Comparison of ENCODE assay signal across 10 cellular contexts in genomic region chr2:45567288-45567963, GRCh38. TPM values are rescaled to one million over a fixed set of nuclear protein-coding genes. Genes with fewer than 3 reads are reported as not detected.
DNase-seq lines count a peak whose midpoint lies in the region; FAIRE-seq lines count a peak whose summit lies in the region.
"Had no signal": no experiment of that assay in that cellular context is flagged by ENCODE, and none has a peak within 500 bp of the region (broad histone marks: within the 10 kb centered on the region; RNA-seq: fewer than 3 reads in every experiment).

No MANE protein-coding gene starts in this region.

- no peak for DNase-seq in T-helper 1 cell
- DNase-seq in small intestine = no peak
- no peak for DNase-seq in KBM-7
- DNase-seq in HTR-8/SVneo (ENCODE audit: insufficient read length, low spot score) = no peak
- no peak for DNase-seq in HCEC 1CT
- DNase-seq: amniotic stem cell had no signal

- H3K9me3 ChIP-seq in KOPT-K1 (ENCODE audit: insufficient read depth, low read length, poor library complexity, severe bottlenecking) (no peaks in the 10 kb centered on the region), small intestine (ENCODE audit: control insufficient read depth, low read depth) (no peaks in the 10 kb centered on the region)

- H3K4me1 Mint-ChIP-seq in T-helper 1 cell treated with Interleukin-12 subunit alpha and Interleukin-12 subunit beta and Interleukin-4 antibody, amounts not matched to agents 30 μg/mL and 1 μg/mL, for 36 hours (ENCODE audit: low read depth) = peaks cover 19% of the 10 kb centered on the region
- peaks cover 22% of the 10 kb centered on the region for H3K4me1 Mint-ChIP-seq in dendritic cell treated with granulocyte-macrophage colony-stimulating factor and Interleukin-4, amounts not matched to agents 40 ng/mL and 50 ng/mL, for 4 days (ENCODE audit: low read depth)

- peak overlapping the region; percentile 69 for H3K4me3 Mint-ChIP-seq in T-helper 1 cell treated with Interleukin-12 subunit alpha and Interleukin-12 subunit beta and Interleukin-4 antibody, amounts not matched to agents 30 μg/mL and 1 μg/mL, for 36 hours
- H3K4me3 Mint-ChIP-seq in dendritic cell treated with granulocyte-macrophage colony-stimulating factor and Interleukin-4, amounts not matched to agents 40 ng/mL and 50 ng/mL, for 4 days = peak overlapping the region; percentile 76

- H3K27ac Mint-ChIP-seq in T-helper 1 cell treated with Interleukin-12 subunit alpha and Interleukin-12 subunit beta and Interleukin-4 antibody, amounts not matched to agents 30 μg/mL and 1 μg/mL, for 36 hours = peak overlapping the region; percentile 91
- H3K27ac Mint-ChIP-seq in dendritic cell treated with granulocyte-macrophage colony-stimulating factor and Interleukin-4, amounts not matched to agents 40 ng/mL and 50 ng/mL, for 4 days = peak overlapping the region; percentile 93

- H3K36me3 ChIP-seq in KOPT-K1 (ENCODE audit: insufficient read depth, low read length) (peaks cover 23% of the 10 kb centered on the region), small intestine (ENCODE audit: control insufficient read depth in 2 of 2, insufficient read depth in 2 of 2, low read length in 2 of 2) (peaks cover 0 to 2% of the 10 kb centered on the region in 2 donors)

- H3K4me1 ChIP-seq in small intestine (ENCODE audit: control insufficient read depth in 2 of 2, insufficient read depth in 1 of 2, low read depth in 1 of 2, low read length in 1 of 2) = peaks cover 0 to 3% of the 10 kb centered on the region in 2 donors
- H3K4me1 ChIP-seq: A549 had no signal

- H3K4me3 ChIP-seq in small intestine (ENCODE audit: low read depth in 1 of 2, low read length in 2 of 2) = peak overlapping the region in 1 of 2 donors; percentile 19
- H3K4me3 ChIP-seq: A549 had no signal

- no peaks in the 10 kb centered on the region for H3K27me3 Mint-ChIP-seq in T-helper 1 cell treated with Interleukin-12 subunit alpha and Interleukin-12 subunit beta and Interleukin-4 antibody, amounts not matched to agents 30 μg/mL and 1 μg/mL, for 36 hours (ENCODE audit: low read depth)
- no peaks in the 10 kb centered on the region for H3K27me3 Mint-ChIP-seq in dendritic cell treated with granulocyte-macrophage colony-stimulating factor and Interleukin-4, amounts not matched to agents 40 ng/mL and 50 ng/mL, for 4 days

- no peaks in the 10 kb centered on the region for H3K27me3 ChIP-seq in small intestine (ENCODE audit: control insufficient read depth in 2 of 2, insufficient read depth in 2 of 2, low read length in 2 of 2)

- intact Hi-C loops in dendritic cell treated with granulocyte-macrophage colony-stimulating factor and Interleukin-4, amounts not matched to agents 40 ng/mL and 50 ng/mL, for 4 days (cut with micrococcal nuclease) = no loop called here

- in situ Hi-C loops in KBM-7 (cut with MboI; ENCODE audit: low pct_unique_long_range_greater_than_20kb, low sequenced_read_pairs) = no loop called here

- H3K9me3 Mint-ChIP-seq in T-helper 1 cell treated with Interleukin-12 subunit alpha and Interleukin-12 subunit beta and Interleukin-4 antibody, amounts not matched to agents 30 μg/mL and 1 μg/mL, for 36 hours = no peaks in the 10 kb centered on the region
- peaks cover 10% of the 10 kb centered on the region for H3K9me3 Mint-ChIP-seq in dendritic cell treated with granulocyte-macrophage colony-stimulating factor and Interleukin-4, amounts not matched to agents 40 ng/mL and 50 ng/mL, for 4 days

- H3K27ac ChIP-seq in KOPT-K1 (ENCODE audit: low read depth, low read length, poor library complexity, severe bottlenecking) (peak overlapping the region; percentile 81), small intestine (ENCODE audit: low read depth in 1 of 2, low read length in 1 of 2) (peak overlapping the region; percentile 37 to 67)
- H3K27ac ChIP-seq: A549 had no signal

- 76 to 91% (median 81%) methylated on average over 7 of the region's 7 CpGs for WGBS in small intestine, 3 donors

- FAIRE-seq in small intestine (lab: Jason Lieb, UNC) (no peak), HTR-8/SVneo (lab: Jason Lieb, UNC) (no peak)

- peaks cover 33% of the 10 kb centered on the region for H3K36me3 Mint-ChIP-seq in T-helper 1 cell treated with Interleukin-12 subunit alpha and Interleukin-12 subunit beta and Interleukin-4 antibody, amounts not matched to agents 30 μg/mL and 1 μg/mL, for 36 hours (ENCODE audit: low read depth)
- peaks cover 26% of the 10 kb centered on the region for H3K36me3 Mint-ChIP-seq in dendritic cell treated with granulocyte-macrophage colony-stimulating factor and Interleukin-4, amounts not matched to agents 40 ng/mL and 50 ng/mL, for 4 days (ENCODE audit: low read depth)

RNA-seq across cellular contexts. Expression of gene SRBD1, which starts 43.6 kb away (rescaled TPM):
- 1 to 10 TPM; 4.7 to 7.3 (median 6.8) TPM for polyA plus RNA-seq in small intestine
